ENCODE assay signal across 12 cellular contexts in the genomic region with DNA sequence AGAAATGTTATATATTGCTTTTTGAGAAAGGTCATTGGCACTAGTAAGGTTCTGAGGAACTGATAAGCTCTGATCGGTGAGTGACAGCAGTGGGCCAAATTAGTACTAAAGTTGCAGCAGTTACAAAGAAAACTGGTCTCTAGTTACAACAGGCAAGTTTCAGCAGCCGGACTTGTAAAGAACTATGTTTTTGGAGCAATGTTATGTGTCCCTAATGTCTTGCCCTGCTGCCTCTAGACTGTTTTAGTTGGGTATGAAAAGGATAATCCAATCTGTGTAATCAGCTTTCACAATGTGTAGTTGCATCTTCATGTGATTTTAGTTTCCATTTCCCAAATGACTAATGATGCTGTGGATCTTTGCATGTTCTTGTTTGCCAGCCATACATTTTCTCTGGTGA.
DNase-seq lines count a peak whose midpoint lies in the region; ATAC-seq and TF ChIP-seq lines count a peak whose summit lies in the region.
"Had no signal": no experiment of that assay in that cellular context is flagged by ENCODE, and none has a peak within 500 bp of the region (broad histone marks: within the 10 kb centered on the region; RNA-seq: fewer than 3 reads in every experiment).

No MANE protein-coding gene starts in this region.

- H3K27me3 ChIP-seq in BE2C (no peaks in the 10 kb centered on the region), adrenal gland (no peaks in the 10 kb centered on the region), SK-N-SH (ENCODE audit: insufficient read depth) (no peaks in the 10 kb centered on the region)

- H3K4me3 ChIP-seq in BE2C (ENCODE audit: low read depth, low read length) (peak overlapping the region; percentile 6; the same call in 1 of the 2 replicates), adrenal gland (no peak overlapping the region), SK-N-SH (ENCODE audit: low read depth in 2 of 2, low read length in 1 of 2) (no peak overlapping the region)

- no peaks in the 10 kb centered on the region for H3K79me2 ChIP-seq in SK-N-SH (ENCODE audit: insufficient read depth)

- CTCF ChIA-PET in SK-N-SH (lab: Yijun Ruan, JAX): no interaction called here

- H3K36me3 ChIP-seq in BE2C (no peaks in the 10 kb centered on the region), adrenal gland (replicated peaks in 1 of 2) (no peaks in the 10 kb centered on the region), SK-N-SH (replicated peaks in 1 of 2; ENCODE audit: control insufficient read depth in 1 of 2, insufficient read depth in 2 of 2, low read length in 1 of 2) (no peaks in the 10 kb centered on the region)

- no peak for TF ChIP-seq RAD21 in SK-N-SH (IDR thresholded peaks at IDR 0.05; ENCODE audit: low read length)

- no peak overlapping the region for H3K9ac ChIP-seq in SK-N-SH

- TF ChIP-seq EP300 in SK-N-SH (IDR thresholded peaks at IDR 0.05; ENCODE audit: borderline replicate concordance in 1 of 2, low read depth in 1 of 2, low read length in 1 of 2): no peak

- intact Hi-C loops in adrenal gland (cut with DNase I): no loop called here

- POLR2A ChIA-PET in SK-N-SH (lab: Yijun Ruan, JAX): no interaction called here

- H3K4me1 ChIP-seq in BE2C (peaks cover 29% of the 10 kb centered on the region), adrenal gland (replicated peaks in 1 of 2) (no peaks in the 10 kb centered on the region), SK-N-SH (ENCODE audit: control insufficient read depth in 1 of 2, insufficient read depth in 2 of 2, low read depth in 1 of 2, low read length in 1 of 2) (no peaks in the 10 kb centered on the region; a peak in 1 of 4 replicates)

- no peaks in the 10 kb centered on the region for H3K9me2 ChIP-seq in SK-N-SH

- no peaks in the 10 kb centered on the region for H3K9me3 ChIP-seq in BE2C
- no peaks in the 10 kb centered on the region for H3K9me3 ChIP-seq in adrenal gland (replicated peaks in 1 of 3)
- H3K9me3 ChIP-seq in SK-N-SH: no peaks in the 10 kb centered on the region

- H2AFZ ChIP-seq in SK-N-SH (ENCODE audit: low read depth): no peak overlapping the region

- H3K4me2 ChIP-seq in SK-N-SH: no peak overlapping the region

- 18 to 27% (median 22%) methylated on average over 2 of the region's 2 CpGs for WGBS in adrenal gland, 4 donors
- 21% methylated on average over 2 of the region's 2 CpGs for whole genome bisulfite sequencing in SK-N-SH (ENCODE audit: low lambda C conversion rate)

- TF ChIP-seq POLR2A in adrenal gland (IDR thresholded peaks at IDR 0.05): no peak

- TF ChIP-seq CTCF in BE2C (IDR thresholded peaks at IDR 0.05; ENCODE audit: low read depth, low read length): no peak
- no peak for TF ChIP-seq CTCF in adrenal gland (IDR thresholded peaks at IDR 0.05)
- TF ChIP-seq CTCF in SK-N-SH (IDR thresholded peaks at IDR 0.05): no peak

- no peak overlapping the region for H3K27ac ChIP-seq in adrenal gland
- no peak overlapping the region for H3K27ac ChIP-seq in SK-N-SH (ENCODE audit: low read depth in 2 of 2, low read length in 1 of 2)

- H3F3A ChIP-seq in SK-N-SH (replicated peaks; ENCODE audit: insufficient read depth): no peaks in the 10 kb centered on the region

- no peaks in the 10 kb centered on the region for H4K20me1 ChIP-seq in SK-N-SH (ENCODE audit: insufficient read depth)

- ATAC-seq in GM18508 (IDR thresholded peaks at IDR 0.05; ENCODE audit: insufficient read depth, unreplicated experiment) (peak; percentile 78), HG02759 (IDR thresholded peaks at IDR 0.05; ENCODE audit: unreplicated experiment) (peak; percentile 74)

- DNase-seq in BE2C: no peak
- DNase-seq in OCI-M1 (lab: John Stamatoyannopoulos, UW): peak; percentile 6
- no peak for DNase-seq in adrenal gland
- DNase-seq in stimulated activated CD8-positive, alpha-beta memory T cell treated with anti-CD3 and anti-CD28 coated beads, Interleukin-4, amount 100 ng/mL, for 48 hours: no peak
- no peak for DNase-seq in SK-N-SH
- DNase-seq in mesenteric fat pad (ENCODE audit: low spot score): no peak
- DNase-seq: GOT3, NCI-H2029, retina, Right ventricle myocardium superior had no signal

TF ChIP-seq in SK-N-SH, 30 proteins besides CTCF, POLR2A, EP300 and RAD21:
- no peak for TF ChIP-seq GABPA (IDR thresholded peaks at IDR 0.05; ENCODE audit: low read depth)
- TF ChIP-seq, protein P1, sequence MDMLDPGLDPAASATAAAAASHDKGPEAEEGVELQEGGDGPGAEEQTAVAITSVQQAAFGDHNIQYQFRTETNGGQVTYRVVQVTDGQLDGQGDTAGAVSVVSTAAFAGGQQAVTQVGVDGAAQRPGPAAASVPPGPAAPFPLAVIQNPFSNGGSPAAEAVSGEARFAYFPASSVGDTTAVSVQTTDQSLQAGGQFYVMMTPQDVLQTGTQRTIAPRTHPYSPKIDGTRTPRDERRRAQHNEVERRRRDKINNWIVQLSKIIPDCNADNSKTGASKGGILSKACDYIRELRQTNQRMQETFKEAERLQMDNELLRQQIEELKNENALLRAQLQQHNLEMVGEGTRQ (IDR thresholded peaks at IDR 0.05; ENCODE audit: borderline replicate concordance, low read depth, low read length): no peak
- no peak for TF ChIP-seq EZH2phosphoT487 (IDR thresholded peaks at IDR 0.05; ENCODE audit: borderline replicate concordance, low read depth)
- no peak for TF ChIP-seq JUND (IDR thresholded peaks at IDR 0.05)
- TF ChIP-seq GATA2 (CRISPR knock-in tag; IDR thresholded peaks at IDR 0.05): no peak
- TF ChIP-seq, protein P2, sequence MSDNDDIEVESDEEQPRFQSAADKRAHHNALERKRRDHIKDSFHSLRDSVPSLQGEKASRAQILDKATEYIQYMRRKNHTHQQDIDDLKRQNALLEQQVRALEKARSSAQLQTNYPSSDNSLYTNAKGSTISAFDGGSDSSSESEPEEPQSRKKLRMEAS (IDR thresholded peaks at IDR 0.05; ENCODE audit: low read depth): no peak
- no peak for TF ChIP-seq RCOR1 (IDR thresholded peaks at IDR 0.05; ENCODE audit: low read length)
